Comparison of ENCODE assay signal across 1 cellular context in the genomic region with DNA sequence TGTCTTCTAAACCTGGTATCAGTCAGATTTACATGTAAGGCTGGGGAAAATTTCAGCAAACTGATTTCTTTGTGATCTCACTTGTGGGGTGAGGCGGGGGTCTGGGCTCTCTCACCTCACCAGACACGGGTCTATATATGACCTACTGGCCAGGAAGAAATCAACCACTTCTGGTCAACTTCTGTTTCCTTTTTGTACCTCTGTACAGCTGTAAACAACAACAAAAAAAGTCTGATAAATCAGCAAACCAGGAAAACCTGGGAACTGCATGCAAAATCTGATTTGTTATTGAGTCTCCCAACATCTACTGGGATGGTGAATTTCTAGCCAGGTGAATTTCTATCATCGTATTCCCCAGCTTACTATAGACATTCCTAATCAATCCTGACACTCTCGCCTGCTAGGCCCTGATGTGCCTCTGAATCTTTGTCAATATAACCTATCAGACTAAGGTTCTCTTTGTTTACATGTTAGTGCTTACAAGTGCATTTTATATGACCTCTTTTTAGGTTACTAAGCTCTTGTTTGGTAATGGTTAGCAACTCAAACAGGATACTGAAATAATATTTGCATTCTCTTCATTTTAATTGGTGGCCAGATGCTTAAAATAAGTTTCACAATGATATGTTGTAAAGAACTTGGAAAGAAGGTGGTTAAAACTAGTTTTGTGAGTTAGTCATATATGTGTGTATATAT.
TF ChIP-seq lines count a peak whose summit lies in the region.

No MANE protein-coding gene starts in this region.

TF ChIP-seq in K562, 482 proteins besides CTCF, POLR2A, EP300 and RAD21:
- TF ChIP-seq ZNF75A (CRISPR knock-in tag; IDR thresholded peaks at IDR 0.05) (no peak), RBM25 (IDR thresholded peaks at IDR 0.05; ENCODE audit: low read depth, low read length, severe bottlenecking) (no peak), HDAC3 (IDR thresholded peaks at IDR 0.05; ENCODE audit: borderline replicate concordance, partially characterized antibody) (no peak), ZBTB7A (IDR thresholded peaks at IDR 0.05; ENCODE audit: borderline replicate concordance, control insufficient read depth, low read depth, low read length) (no peak), HEY1 (CRISPR knock-in tag; IDR thresholded peaks at IDR 0.05; ENCODE audit: borderline replicate concordance) (no peak), JUND (IDR thresholded peaks at IDR 0.05; ENCODE audit: borderline replicate concordance, low read depth, low read length) (no peak), JUND (tag; IDR thresholded peaks at IDR 0.05; ENCODE audit: borderline replicate concordance, low read depth, low read length) (no peak), ZNF41 (CRISPR knock-in tag; conservative IDR thresholded peaks at IDR 0.05) (no peak), ZNF586 (CRISPR knock-in tag; conservative IDR thresholded peaks at IDR 0.05) (no peak), LARP7 (IDR thresholded peaks at IDR 0.05) (no peak), ZNF77 (CRISPR knock-in tag; IDR thresholded peaks at IDR 0.05) (no peak), ZNF347 (CRISPR knock-in tag; IDR thresholded peaks at IDR 0.05; ENCODE audit: low read depth) (no peak), HDAC6 (IDR thresholded peaks at IDR 0.05; ENCODE audit: low read depth, low read length) (no peak), NCOA4 (IDR thresholded peaks at IDR 0.05; ENCODE audit: partially characterized antibody) (no peak)
- TF ChIP-seq, protein P1, sequence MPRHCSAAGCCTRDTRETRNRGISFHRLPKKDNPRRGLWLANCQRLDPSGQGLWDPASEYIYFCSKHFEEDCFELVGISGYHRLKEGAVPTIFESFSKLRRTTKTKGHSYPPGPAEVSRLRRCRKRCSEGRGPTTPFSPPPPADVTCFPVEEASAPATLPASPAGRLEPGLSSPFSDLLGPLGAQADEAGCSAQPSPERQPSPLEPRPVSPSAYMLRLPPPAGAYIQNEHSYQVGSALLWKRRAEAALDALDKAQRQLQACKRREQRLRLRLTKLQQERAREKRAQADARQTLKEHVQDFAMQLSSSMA (CRISPR knock-in tag; IDR thresholded peaks at IDR 0.05): no peak
- TF ChIP-seq, protein P2, sequence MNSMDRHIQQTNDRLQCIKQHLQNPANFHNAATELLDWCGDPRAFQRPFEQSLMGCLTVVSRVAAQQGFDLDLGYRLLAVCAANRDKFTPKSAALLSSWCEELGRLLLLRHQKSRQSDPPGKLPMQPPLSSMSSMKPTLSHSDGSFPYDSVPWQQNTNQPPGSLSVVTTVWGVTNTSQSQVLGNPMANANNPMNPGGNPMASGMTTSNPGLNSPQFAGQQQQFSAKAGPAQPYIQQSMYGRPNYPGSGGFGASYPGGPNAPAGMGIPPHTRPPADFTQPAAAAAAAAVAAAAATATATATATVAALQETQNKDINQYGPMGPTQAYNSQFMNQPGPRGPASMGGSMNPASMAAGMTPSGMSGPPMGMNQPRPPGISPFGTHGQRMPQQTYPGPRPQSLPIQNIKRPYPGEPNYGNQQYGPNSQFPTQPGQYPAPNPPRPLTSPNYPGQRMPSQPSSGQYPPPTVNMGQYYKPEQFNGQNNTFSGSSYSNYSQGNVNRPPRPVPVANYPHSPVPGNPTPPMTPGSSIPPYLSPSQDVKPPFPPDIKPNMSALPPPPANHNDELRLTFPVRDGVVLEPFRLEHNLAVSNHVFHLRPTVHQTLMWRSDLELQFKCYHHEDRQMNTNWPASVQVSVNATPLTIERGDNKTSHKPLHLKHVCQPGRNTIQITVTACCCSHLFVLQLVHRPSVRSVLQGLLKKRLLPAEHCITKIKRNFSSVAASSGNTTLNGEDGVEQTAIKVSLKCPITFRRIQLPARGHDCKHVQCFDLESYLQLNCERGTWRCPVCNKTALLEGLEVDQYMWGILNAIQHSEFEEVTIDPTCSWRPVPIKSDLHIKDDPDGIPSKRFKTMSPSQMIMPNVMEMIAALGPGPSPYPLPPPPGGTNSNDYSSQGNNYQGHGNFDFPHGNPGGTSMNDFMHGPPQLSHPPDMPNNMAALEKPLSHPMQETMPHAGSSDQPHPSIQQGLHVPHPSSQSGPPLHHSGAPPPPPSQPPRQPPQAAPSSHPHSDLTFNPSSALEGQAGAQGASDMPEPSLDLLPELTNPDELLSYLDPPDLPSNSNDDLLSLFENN (IDR thresholded peaks at IDR 0.05; ENCODE audit: low read depth in 2 of 2, low read length in 2 of 2): no peak
- TF ChIP-seq, protein P3, sequence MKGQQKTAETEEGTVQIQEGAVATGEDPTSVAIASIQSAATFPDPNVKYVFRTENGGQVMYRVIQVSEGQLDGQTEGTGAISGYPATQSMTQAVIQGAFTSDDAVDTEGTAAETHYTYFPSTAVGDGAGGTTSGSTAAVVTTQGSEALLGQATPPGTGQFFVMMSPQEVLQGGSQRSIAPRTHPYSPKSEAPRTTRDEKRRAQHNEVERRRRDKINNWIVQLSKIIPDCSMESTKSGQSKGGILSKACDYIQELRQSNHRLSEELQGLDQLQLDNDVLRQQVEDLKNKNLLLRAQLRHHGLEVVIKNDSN (CRISPR knock-in tag; IDR thresholded peaks at IDR 0.05): no peak
- TF ChIP-seq, protein P4, sequence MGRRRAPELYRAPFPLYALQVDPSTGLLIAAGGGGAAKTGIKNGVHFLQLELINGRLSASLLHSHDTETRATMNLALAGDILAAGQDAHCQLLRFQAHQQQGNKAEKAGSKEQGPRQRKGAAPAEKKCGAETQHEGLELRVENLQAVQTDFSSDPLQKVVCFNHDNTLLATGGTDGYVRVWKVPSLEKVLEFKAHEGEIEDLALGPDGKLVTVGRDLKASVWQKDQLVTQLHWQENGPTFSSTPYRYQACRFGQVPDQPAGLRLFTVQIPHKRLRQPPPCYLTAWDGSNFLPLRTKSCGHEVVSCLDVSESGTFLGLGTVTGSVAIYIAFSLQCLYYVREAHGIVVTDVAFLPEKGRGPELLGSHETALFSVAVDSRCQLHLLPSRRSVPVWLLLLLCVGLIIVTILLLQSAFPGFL (CRISPR knock-in tag; IDR thresholded peaks at IDR 0.05): no peak
- TF ChIP-seq, protein P5, sequence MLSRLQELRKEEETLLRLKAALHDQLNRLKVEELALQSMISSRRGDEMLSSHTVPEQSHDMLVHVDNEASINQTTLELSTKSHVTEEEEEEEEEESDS (CRISPR knock-in tag; IDR thresholded peaks at IDR 0.05): no peak
